In the genomic region with DNA sequence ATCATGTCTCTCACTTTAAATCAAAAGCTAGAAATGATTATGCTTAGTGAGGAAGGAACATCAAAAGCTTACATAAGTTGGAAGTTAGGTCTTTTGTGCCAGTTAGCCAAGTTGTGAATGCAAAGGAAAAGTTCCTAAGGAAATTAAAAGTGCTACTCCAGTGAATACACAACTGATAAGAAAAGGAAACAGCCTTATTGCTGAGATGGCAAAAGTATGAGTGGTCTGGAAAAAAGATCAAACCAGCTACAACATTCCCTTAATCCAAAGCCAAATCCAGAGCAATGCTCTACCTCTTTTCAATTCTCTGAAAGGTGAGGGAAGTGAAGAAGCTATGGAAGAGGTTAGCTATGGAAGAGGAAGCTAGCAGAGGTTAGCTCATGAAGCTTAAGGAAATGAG, we compare ENCODE assay signal across 35 cellular contexts.
"Had no signal": no experiment of that assay in that cellular context is flagged by ENCODE, and none has a peak within 500 bp of the region (broad histone marks: within the 10 kb centered on the region; RNA-seq: fewer than 3 reads in every experiment).

No MANE protein-coding gene starts in this region.

- DNase-seq: Kasumi-1, MG63, MM.1S, MV-4-11, NCI-H1048, NCI-H1092, NCI-H1092 treated with DMSO at 0.1 percent for 48 hours, NCI-H1105, NCI-H1105 treated with DMSO at 0.1 percent for 48 hours, NCI-H1417, NCI-H1417 treated with DMSO at 0.1 percent for 48 hours, NCI-H1436, NCI-H1436 treated with DMSO at 0.1 percent for 48 hours, NCI-H146, NCI-H1694, NCI-H1694 treated with DMSO at 0.1 percent for 48 hours, NCI-H187, NCI-H1930, NCI-H2029, NCI-H2029 treated with DMSO at 0.1 percent for 48 hours, NCI-H2081, NCI-H2081 treated with DMSO at 0.1 percent for 48 hours, NCI-H2107, NCI-H2171, NCI-H2171 treated with DMSO at 0.1 percent for 48 hours, NCI-H2227 treated with DMSO at 0.1 percent for 48 hours, NCI-H226, NCI-H345, NCI-H446, NCI-H446 treated with DMSO at 0.1 percent for 48 hours, NCI-H510A, NCI-H510A treated with DMSO at 0.1 percent for 48 hours, NCI-H524, NCI-H524 treated with DMSO at 0.1 percent for 48 hours, NCI-H526 had no signal

- H3K9me3 ChIP-seq: MG63 had no signal

- H3K4me3 ChIP-seq: MG63 had no signal

- H3K36me3 ChIP-seq: MG63 had no signal

- H3K27me3 ChIP-seq: MG63 had no signal
